In the genomic region with DNA sequence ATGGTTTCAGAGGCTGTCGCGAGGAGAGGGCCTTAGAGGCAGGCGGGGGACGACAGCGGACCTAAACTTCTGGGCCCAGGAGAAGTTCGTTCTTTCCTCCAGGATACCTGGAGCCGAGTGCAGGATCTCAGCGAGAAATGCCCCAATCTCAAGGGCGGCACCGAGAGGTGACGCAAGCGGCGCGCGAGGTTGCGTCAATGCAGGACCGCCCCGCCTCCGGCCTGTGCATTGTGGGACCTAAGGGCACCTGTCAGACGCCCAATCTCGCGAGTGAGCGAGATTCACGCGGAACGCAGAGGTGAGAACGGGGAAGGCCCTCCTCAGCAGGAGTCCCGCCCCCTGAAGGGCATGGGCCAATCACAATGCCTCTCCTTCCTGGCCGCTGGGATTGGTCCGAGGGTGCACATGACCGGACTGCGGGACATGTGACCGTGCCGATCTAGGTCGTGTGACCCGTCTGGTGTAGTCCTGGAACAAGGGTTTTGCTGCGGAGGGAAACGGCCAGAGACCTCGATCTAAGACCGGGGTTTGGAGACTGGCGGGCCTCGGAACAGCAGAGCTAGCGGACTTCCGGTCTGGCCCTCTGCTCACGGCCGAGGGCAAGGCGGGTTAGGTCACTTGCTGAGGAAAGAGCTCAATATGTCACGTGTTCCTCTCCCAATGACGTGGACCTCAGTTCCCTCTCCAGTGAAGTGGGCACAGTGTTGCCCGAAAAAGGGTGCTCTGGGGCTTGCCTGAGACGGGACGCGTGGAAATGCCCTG, we compare ENCODE assay signal across 1 cellular context.
TF ChIP-seq lines count a peak whose summit lies in the region.

No MANE protein-coding gene starts in this region.

TF ChIP-seq in GM12878, 131 proteins besides CTCF, POLR2A, EP300 and RAD21 (continued from another document and continues in another):
- TF ChIP-seq, protein P1, sequence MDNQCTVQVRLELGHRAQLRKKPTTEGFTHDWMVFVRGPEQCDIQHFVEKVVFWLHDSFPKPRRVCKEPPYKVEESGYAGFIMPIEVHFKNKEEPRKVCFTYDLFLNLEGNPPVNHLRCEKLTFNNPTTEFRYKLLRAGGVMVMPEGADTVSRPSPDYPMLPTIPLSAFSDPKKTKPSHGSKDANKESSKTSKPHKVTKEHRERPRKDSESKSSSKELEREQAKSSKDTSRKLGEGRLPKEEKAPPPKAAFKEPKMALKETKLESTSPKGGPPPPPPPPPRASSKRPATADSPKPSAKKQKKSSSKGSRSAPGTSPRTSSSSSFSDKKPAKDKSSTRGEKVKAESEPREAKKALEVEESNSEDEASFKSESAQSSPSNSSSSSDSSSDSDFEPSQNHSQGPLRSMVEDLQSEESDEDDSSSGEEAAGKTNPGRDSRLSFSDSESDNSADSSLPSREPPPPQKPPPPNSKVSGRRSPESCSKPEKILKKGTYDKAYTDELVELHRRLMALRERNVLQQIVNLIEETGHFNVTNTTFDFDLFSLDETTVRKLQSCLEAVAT (IDR thresholded peaks at IDR 0.05) = peak; percentile 18
- TF ChIP-seq ZZZ3 (IDR thresholded peaks at IDR 0.05; ENCODE audit: control insufficient read depth, insufficient read length, low read depth) = no peak
- no peak for TF ChIP-seq GABPA (IDR thresholded peaks at IDR 0.05; ENCODE audit: low read depth)
- no peak for TF ChIP-seq SUZ12 (IDR thresholded peaks at IDR 0.05; ENCODE audit: unreplicated experiment)
- 0 out of 2 replicates have a peak, but pooled peaks have one; percentile 11 for TF ChIP-seq ZBED1 (IDR thresholded peaks at IDR 0.05; ENCODE audit: borderline replicate concordance)
- no peak for TF ChIP-seq NR2C2 (IDR thresholded peaks at IDR 0.05; ENCODE audit: borderline replicate concordance, control insufficient read depth, insufficient read length, low read depth)
- TF ChIP-seq SMARCA5 (IDR thresholded peaks at IDR 0.05) = peak; percentile 83
- no peak for TF ChIP-seq ZNF622 (IDR thresholded peaks at IDR 0.05)
- TF ChIP-seq, protein P2, sequence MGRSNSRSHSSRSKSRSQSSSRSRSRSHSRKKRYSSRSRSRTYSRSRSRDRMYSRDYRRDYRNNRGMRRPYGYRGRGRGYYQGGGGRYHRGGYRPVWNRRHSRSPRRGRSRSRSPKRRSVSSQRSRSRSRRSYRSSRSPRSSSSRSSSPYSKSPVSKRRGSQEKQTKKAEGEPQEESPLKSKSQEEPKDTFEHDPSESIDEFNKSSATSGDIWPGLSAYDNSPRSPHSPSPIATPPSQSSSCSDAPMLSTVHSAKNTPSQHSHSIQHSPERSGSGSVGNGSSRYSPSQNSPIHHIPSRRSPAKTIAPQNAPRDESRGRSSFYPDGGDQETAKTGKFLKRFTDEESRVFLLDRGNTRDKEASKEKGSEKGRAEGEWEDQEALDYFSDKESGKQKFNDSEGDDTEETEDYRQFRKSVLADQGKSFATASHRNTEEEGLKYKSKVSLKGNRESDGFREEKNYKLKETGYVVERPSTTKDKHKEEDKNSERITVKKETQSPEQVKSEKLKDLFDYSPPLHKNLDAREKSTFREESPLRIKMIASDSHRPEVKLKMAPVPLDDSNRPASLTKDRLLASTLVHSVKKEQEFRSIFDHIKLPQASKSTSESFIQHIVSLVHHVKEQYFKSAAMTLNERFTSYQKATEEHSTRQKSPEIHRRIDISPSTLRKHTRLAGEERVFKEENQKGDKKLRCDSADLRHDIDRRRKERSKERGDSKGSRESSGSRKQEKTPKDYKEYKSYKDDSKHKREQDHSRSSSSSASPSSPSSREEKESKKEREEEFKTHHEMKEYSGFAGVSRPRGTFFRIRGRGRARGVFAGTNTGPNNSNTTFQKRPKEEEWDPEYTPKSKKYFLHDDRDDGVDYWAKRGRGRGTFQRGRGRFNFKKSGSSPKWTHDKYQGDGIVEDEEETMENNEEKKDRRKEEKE (IDR thresholded peaks at IDR 0.05) = no peak
- peak; percentile 52; the same call in 2 of the 3 replicates for TF ChIP-seq POU2F2 (IDR thresholded peaks at IDR 0.05; ENCODE audit: borderline replicate concordance, low read depth, low read length)
- TF ChIP-seq, protein P3, sequence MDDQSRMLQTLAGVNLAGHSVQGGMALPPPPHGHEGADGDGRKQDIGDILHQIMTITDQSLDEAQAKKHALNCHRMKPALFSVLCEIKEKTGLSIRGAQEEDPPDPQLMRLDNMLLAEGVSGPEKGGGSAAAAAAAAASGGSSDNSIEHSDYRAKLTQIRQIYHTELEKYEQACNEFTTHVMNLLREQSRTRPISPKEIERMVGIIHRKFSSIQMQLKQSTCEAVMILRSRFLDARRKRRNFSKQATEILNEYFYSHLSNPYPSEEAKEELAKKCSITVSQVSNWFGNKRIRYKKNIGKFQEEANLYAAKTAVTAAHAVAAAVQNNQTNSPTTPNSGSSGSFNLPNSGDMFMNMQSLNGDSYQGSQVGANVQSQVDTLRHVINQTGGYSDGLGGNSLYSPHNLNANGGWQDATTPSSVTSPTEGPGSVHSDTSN (IDR thresholded peaks at IDR 0.05; ENCODE audit: insufficient replicate concordance, low read depth, low read length) = peak; percentile 18
- 0 out of 4 replicates have a peak, but pooled peaks of 1 of the 2 experiments have one; percentile 6 for TF ChIP-seq IKZF2 (IDR thresholded peaks at IDR 0.05)
- TF ChIP-seq PAX8 (IDR thresholded peaks at IDR 0.05) = no peak
- TF ChIP-seq CHD1 (IDR thresholded peaks at IDR 0.05; ENCODE audit: low read depth, low read length) = no peak
- peak; percentile 64 for TF ChIP-seq SMAD1 (IDR thresholded peaks at IDR 0.05; ENCODE audit: low read depth, partially characterized antibody)
- TF ChIP-seq MXI1 (IDR thresholded peaks at IDR 0.05; ENCODE audit: low read depth, low read length) = peak; percentile 95
- peak; percentile 96 for TF ChIP-seq RELA (IDR thresholded peaks at IDR 0.05; ENCODE audit: borderline replicate concordance, partially characterized antibody)
- TF ChIP-seq HDAC6 (IDR thresholded peaks at IDR 0.05; ENCODE audit: unreplicated experiment) = peak; percentile 48
- no peak for TF ChIP-seq SREBF1 (IDR thresholded peaks at IDR 0.05; ENCODE audit: low read length)
- TF ChIP-seq YBX1 (IDR thresholded peaks at IDR 0.05) = no peak
- TF ChIP-seq TBL1XR1 (IDR thresholded peaks at IDR 0.05; ENCODE audit: low read depth, low read length) = peak; percentile 58; the same call in 1 of the 2 replicates
- TF ChIP-seq DPF2 (IDR thresholded peaks at IDR 0.05) = peak; percentile 40; the same call in 1 of the 2 replicates
- TF ChIP-seq NFYA (IDR thresholded peaks at IDR 0.05; ENCODE audit: borderline replicate concordance, low read depth, low read length) = peak; percentile 54; the same call in 1 of the 2 replicates
- TF ChIP-seq HCFC1 (IDR thresholded peaks at IDR 0.05; ENCODE audit: low read length) = peak; percentile 82
- TF ChIP-seq SIX5 (IDR thresholded peaks at IDR 0.05; ENCODE audit: low read depth, low read length, severe bottlenecking) = peak; percentile 54
- TF ChIP-seq SIN3A (IDR thresholded peaks at IDR 0.05; ENCODE audit: low read depth, low read length) = peak; percentile 91
- TF ChIP-seq, protein P4, sequence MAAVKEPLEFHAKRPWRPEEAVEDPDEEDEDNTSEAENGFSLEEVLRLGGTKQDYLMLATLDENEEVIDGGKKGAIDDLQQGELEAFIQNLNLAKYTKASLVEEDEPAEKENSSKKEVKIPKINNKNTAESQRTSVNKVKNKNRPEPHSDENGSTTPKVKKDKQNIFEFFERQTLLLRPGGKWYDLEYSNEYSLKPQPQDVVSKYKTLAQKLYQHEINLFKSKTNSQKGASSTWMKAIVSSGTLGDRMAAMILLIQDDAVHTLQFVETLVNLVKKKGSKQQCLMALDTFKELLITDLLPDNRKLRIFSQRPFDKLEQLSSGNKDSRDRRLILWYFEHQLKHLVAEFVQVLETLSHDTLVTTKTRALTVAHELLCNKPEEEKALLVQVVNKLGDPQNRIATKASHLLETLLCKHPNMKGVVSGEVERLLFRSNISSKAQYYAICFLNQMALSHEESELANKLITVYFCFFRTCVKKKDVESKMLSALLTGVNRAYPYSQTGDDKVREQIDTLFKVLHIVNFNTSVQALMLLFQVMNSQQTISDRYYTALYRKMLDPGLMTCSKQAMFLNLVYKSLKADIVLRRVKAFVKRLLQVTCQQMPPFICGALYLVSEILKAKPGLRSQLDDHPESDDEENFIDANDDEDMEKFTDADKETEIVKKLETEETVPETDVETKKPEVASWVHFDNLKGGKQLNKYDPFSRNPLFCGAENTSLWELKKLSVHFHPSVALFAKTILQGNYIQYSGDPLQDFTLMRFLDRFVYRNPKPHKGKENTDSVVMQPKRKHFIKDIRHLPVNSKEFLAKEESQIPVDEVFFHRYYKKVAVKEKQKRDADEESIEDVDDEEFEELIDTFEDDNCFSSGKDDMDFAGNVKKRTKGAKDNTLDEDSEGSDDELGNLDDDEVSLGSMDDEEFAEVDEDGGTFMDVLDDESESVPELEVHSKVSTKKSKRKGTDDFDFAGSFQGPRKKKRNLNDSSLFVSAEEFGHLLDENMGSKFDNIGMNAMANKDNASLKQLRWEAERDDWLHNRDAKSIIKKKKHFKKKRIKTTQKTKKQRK (IDR thresholded peaks at IDR 0.05; ENCODE audit: low read depth, low read length) = no peak
- peak; percentile 61; the same call in 1 of the 2 replicates for TF ChIP-seq HDGF (IDR thresholded peaks at IDR 0.05)
- TF ChIP-seq, protein P5, sequence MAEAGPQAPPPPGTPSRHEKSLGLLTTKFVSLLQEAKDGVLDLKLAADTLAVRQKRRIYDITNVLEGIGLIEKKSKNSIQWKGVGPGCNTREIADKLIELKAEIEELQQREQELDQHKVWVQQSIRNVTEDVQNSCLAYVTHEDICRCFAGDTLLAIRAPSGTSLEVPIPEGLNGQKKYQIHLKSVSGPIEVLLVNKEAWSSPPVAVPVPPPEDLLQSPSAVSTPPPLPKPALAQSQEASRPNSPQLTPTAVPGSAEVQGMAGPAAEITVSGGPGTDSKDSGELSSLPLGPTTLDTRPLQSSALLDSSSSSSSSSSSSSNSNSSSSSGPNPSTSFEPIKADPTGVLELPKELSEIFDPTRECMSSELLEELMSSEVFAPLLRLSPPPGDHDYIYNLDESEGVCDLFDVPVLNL (IDR thresholded peaks at IDR 0.05; ENCODE audit: low read depth, low read length) = no peak
- TF ChIP-seq MYC (IDR thresholded peaks at IDR 0.05; ENCODE audit: insufficient read depth, insufficient read length, insufficient replicate concordance, low read length, severe bottlenecking) = no peak
- TF ChIP-seq KDM1A (IDR thresholded peaks at IDR 0.05; ENCODE audit: borderline replicate concordance) = no peak
- TF ChIP-seq KLF5 (IDR thresholded peaks at IDR 0.05; ENCODE audit: partially characterized antibody) = peak; percentile 33
- TF ChIP-seq TCF3 (IDR thresholded peaks at IDR 0.05; ENCODE audit: borderline replicate concordance, insufficient read depth, low read depth, low read length) = no peak
- TF ChIP-seq, protein P6, sequence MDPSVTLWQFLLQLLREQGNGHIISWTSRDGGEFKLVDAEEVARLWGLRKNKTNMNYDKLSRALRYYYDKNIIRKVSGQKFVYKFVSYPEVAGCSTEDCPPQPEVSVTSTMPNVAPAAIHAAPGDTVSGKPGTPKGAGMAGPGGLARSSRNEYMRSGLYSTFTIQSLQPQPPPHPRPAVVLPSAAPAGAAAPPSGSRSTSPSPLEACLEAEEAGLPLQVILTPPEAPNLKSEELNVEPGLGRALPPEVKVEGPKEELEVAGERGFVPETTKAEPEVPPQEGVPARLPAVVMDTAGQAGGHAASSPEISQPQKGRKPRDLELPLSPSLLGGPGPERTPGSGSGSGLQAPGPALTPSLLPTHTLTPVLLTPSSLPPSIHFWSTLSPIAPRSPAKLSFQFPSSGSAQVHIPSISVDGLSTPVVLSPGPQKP (IDR thresholded peaks at IDR 0.05; ENCODE audit: low read depth, low read length) = peak; percentile 58; the same call in 1 of the 2 replicates
- peak in 1 of 2 experiments; percentile 79; a peak in 1 of 4 replicates for TF ChIP-seq CEBPB (IDR thresholded peaks at IDR 0.05; ENCODE audit: borderline replicate concordance in 1 of 2, low read depth in 2 of 2, low read length in 2 of 2)
- TF ChIP-seq, protein P7, sequence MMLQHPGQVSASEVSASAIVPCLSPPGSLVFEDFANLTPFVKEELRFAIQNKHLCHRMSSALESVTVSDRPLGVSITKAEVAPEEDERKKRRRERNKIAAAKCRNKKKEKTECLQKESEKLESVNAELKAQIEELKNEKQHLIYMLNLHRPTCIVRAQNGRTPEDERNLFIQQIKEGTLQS (IDR thresholded peaks at IDR 0.05; ENCODE audit: borderline replicate concordance, extremely low read depth, low read depth, low read length) = peak; percentile 97
- TF ChIP-seq, protein P8, sequence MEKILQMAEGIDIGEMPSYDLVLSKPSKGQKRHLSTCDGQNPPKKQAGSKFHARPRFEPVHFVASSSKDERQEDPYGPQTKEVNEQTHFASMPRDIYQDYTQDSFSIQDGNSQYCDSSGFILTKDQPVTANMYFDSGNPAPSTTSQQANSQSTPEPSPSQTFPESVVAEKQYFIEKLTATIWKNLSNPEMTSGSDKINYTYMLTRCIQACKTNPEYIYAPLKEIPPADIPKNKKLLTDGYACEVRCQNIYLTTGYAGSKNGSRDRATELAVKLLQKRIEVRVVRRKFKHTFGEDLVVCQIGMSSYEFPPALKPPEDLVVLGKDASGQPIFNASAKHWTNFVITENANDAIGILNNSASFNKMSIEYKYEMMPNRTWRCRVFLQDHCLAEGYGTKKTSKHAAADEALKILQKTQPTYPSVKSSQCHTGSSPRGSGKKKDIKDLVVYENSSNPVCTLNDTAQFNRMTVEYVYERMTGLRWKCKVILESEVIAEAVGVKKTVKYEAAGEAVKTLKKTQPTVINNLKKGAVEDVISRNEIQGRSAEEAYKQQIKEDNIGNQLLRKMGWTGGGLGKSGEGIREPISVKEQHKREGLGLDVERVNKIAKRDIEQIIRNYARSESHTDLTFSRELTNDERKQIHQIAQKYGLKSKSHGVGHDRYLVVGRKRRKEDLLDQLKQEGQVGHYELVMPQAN (conservative IDR thresholded peaks at IDR 0.05) = peak; percentile 95
- no peak for TF ChIP-seq MYB (IDR thresholded peaks at IDR 0.05; ENCODE audit: borderline replicate concordance, low read depth, low read length)
- TF ChIP-seq, protein P9, sequence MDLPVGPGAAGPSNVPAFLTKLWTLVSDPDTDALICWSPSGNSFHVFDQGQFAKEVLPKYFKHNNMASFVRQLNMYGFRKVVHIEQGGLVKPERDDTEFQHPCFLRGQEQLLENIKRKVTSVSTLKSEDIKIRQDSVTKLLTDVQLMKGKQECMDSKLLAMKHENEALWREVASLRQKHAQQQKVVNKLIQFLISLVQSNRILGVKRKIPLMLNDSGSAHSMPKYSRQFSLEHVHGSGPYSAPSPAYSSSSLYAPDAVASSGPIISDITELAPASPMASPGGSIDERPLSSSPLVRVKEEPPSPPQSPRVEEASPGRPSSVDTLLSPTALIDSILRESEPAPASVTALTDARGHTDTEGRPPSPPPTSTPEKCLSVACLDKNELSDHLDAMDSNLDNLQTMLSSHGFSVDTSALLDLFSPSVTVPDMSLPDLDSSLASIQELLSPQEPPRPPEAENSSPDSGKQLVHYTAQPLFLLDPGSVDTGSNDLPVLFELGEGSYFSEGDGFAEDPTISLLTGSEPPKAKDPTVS (IDR thresholded peaks at IDR 0.05; ENCODE audit: low read depth, low read length) = 0 out of 2 replicates have a peak, but pooled peaks have one; percentile 19
- no peak for TF ChIP-seq HDAC2 (IDR thresholded peaks at IDR 0.05)
- peak; percentile 39; the same call in 1 of the 2 replicates for TF ChIP-seq GATAD2B (conservative IDR thresholded peaks at IDR 0.05; ENCODE audit: low read depth)
- TF ChIP-seq SRF (IDR thresholded peaks at IDR 0.05; ENCODE audit: low read depth in 2 of 2, low read length in 2 of 2) = peak; percentile 55 to 89; a peak in 3 of 4 replicates
